10 cellular contexts compared by ENCODE assay signal in the genomic region with DNA sequence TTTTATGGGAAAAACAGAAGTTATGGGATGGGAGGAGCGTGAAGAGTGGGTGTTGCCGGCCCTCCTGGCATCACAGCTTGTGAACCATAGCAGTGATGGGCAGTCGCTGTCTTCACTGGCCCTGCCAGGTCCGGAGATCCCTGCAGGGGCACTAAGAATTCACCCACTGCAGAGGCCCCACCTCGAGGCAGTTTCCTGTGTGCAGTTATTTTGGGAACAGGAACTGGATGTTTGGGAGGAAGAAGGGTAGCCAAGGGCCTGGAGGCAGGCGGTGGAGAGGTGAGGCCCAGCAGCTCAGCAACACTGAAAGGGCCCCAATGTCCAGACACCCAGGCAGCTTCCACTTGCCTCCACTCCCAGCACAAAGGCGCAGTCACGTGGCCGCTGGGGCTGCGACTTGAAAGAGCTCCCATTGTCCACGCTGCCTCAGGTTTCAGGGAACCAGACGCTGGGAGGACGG.
DNase-seq lines count a peak whose midpoint lies in the region; ATAC-seq and TF ChIP-seq lines count a peak whose summit lies in the region.
"Had no signal": no experiment of that assay in that cellular context is flagged by ENCODE, and none has a peak within 500 bp of the region (broad histone marks: within the 10 kb centered on the region; RNA-seq: fewer than 3 reads in every experiment).

No MANE protein-coding gene starts in this region.

- ATAC-seq in Right ventricle myocardium superior (ENCODE audit: poor library complexity), result peak; percentile 84
- no peak for ATAC-seq in HG03432 (IDR thresholded peaks at IDR 0.05; ENCODE audit: unreplicated experiment)

- H3K36me3 Mint-ChIP-seq in activated T-helper 2 cell treated with anti-CD3 and anti-CD28 coated beads, Interferon-gamma antibody, Interleukin-2, Interleukin-4, amounts not matched to agents 10 μg/mL and 5 μg/mL and 100 μg/mL, durations not matched to agents 14 hours and 24 hours and 36 hours (ENCODE audit: low read depth), result no peaks in the 10 kb centered on the region

- DNase-seq in DMS153 treated with DMSO at 0.1 percent for 48 hours (lab: John Stamatoyannopoulos, UW; ENCODE audit: unreplicated experiment), result peak; percentile 26
- DNase-seq in Right ventricle myocardium superior, result peak; percentile 87
- no peak for DNase-seq in activated T-helper 2 cell treated with anti-CD3 and anti-CD28 coated beads, Interferon-gamma antibody, Interleukin-2, Interleukin-4, amounts not matched to agents 10 μg/mL and 5 μg/mL and 100 μg/mL, durations not matched to agents 14 hours and 24 hours and 36 hours (ENCODE audit: low spot score)
- no peak for DNase-seq in stimulated activated CD4-positive, alpha-beta T cell treated with anti-CD3 and anti-CD28 coated beads, Interleukin-4, amount 100 ng/mL, for 24 hours
- no peak for DNase-seq in GDM1 (lab: John Stamatoyannopoulos, UW)
- DNase-seq: stimulated activated CD8-positive, alpha-beta memory T cell treated with anti-CD3 and anti-CD28 coated beads, Interleukin-4, amount 100 ng/mL, for 48 hours had no signal

- no peaks in the 10 kb centered on the region for H3K9me3 Mint-ChIP-seq in activated T-helper 2 cell treated with anti-CD3 and anti-CD28 coated beads, Interferon-gamma antibody, Interleukin-2, Interleukin-4, amounts not matched to agents 10 μg/mL and 5 μg/mL and 100 μg/mL, durations not matched to agents 14 hours and 24 hours and 36 hours

- peak overlapping the region; percentile 48 for H2AFZ ChIP-seq in parathyroid adenoma

- H3K4me1 Mint-ChIP-seq in activated T-helper 2 cell treated with anti-CD3 and anti-CD28 coated beads, Interferon-gamma antibody, Interleukin-2, Interleukin-4, amounts not matched to agents 10 μg/mL and 5 μg/mL and 100 μg/mL, durations not matched to agents 14 hours and 24 hours and 36 hours (ENCODE audit: low read depth), result no peaks in the 10 kb centered on the region

- H3K36me3 ChIP-seq in parathyroid adenoma (ENCODE audit: control insufficient read depth, insufficient read depth, low read length), result no peaks in the 10 kb centered on the region
- H3K36me3 ChIP-seq: SJSA1 had no signal

- H3K27me3 ChIP-seq in parathyroid adenoma (ENCODE audit: control insufficient read depth, insufficient read depth, low read length), result no peaks in the 10 kb centered on the region
- H3K27me3 ChIP-seq: SJSA1 had no signal

- no peaks in the 10 kb centered on the region for H3K79me2 ChIP-seq in parathyroid adenoma

- no peaks in the 10 kb centered on the region for H3K9me3 ChIP-seq in parathyroid adenoma (ENCODE audit: control insufficient read depth, low read length)
- H3K9me3 ChIP-seq: SJSA1 had no signal

- TF ChIP-seq CTCF in parathyroid adenoma (IDR thresholded peaks at IDR 0.05), result no peak

- peaks cover 4% of the 10 kb centered on the region for H3K27me3 Mint-ChIP-seq in activated T-helper 2 cell treated with anti-CD3 and anti-CD28 coated beads, Interferon-gamma antibody, Interleukin-2, Interleukin-4, amounts not matched to agents 10 μg/mL and 5 μg/mL and 100 μg/mL, durations not matched to agents 14 hours and 24 hours and 36 hours (ENCODE audit: low read depth)

- no peak overlapping the region for H3K4me2 ChIP-seq in parathyroid adenoma (ENCODE audit: low read length)

- H3K4me1 ChIP-seq in parathyroid adenoma, result no peaks in the 10 kb centered on the region

- no peak overlapping the region for H3K4me3 ChIP-seq in parathyroid adenoma (ENCODE audit: low read depth, low read length)
- H3K4me3 ChIP-seq: SJSA1 had no signal

- H3K27ac ChIP-seq in adipose tissue (ENCODE audit: low read depth, low read length) (peak overlapping the region; percentile 38), parathyroid adenoma (peak overlapping the region; percentile 59)
- H3K27ac ChIP-seq: SJSA1 had no signal

- H3K4me3 Mint-ChIP-seq in activated T-helper 2 cell treated with anti-CD3 and anti-CD28 coated beads, Interferon-gamma antibody, Interleukin-2, Interleukin-4, amounts not matched to agents 10 μg/mL and 5 μg/mL and 100 μg/mL, durations not matched to agents 14 hours and 24 hours and 36 hours (ENCODE audit: low read depth), result no peak overlapping the region

- no peak overlapping the region for H3K27ac Mint-ChIP-seq in activated T-helper 2 cell treated with anti-CD3 and anti-CD28 coated beads, Interferon-gamma antibody, Interleukin-2, Interleukin-4, amounts not matched to agents 10 μg/mL and 5 μg/mL and 100 μg/mL, durations not matched to agents 14 hours and 24 hours and 36 hours

- WGBS in adipose tissue, 3 donors, result 21 to 34% (median 33%) methylated on average over 13 of the region's 13 CpGs

- no peak overlapping the region for H3K9ac ChIP-seq in parathyroid adenoma

- intact Hi-C loops in Right ventricle myocardium superior (cut with DNase I), result no loop called here
- intact Hi-C loops in activated T-helper 2 cell treated with anti-CD3 and anti-CD28 coated beads, Interferon-gamma antibody, Interleukin-2, Interleukin-4, amounts not matched to agents 10 μg/mL and 5 μg/mL and 100 μg/mL, durations not matched to agents 14 hours and 24 hours and 36 hours (cut with micrococcal nuclease), result no loop called here

Comparison
In these comparisons a context has a peak if more than half of its experiments do, and no peak if none do; other contexts are left out.
1. DNase-seq: peak in DMS153 treated with DMSO at 0.1 percent for 48 hours (single experiment) and Right ventricle myocardium superior (single experiment); none in activated T-helper 2 cell treated with anti-CD3 and anti-CD28 coated beads, Interferon-gamma antibody, Interleukin-2, Interleukin-4, amounts not matched to agents 10 μg/mL and 5 μg/mL and 100 μg/mL, durations not matched to agents 14 hours and 24 hours and 36 hours (single experiment), stimulated activated CD4-positive, alpha-beta T cell treated with anti-CD3 and anti-CD28 coated beads, Interleukin-4, amount 100 ng/mL, for 24 hours (single experiment) and GDM1 (single experiment).